ENCODE assay signal across 9 cellular contexts in genomic region chr19:46904114-46905060, GRCh38. TPM values are rescaled to one million over a fixed set of nuclear protein-coding genes. Genes with fewer than 3 reads are reported as not detected.
DNase-seq lines count a peak whose midpoint lies in the region; ATAC-seq and TF ChIP-seq lines count a peak whose summit lies in the region.
"Had no signal": no experiment of that assay in that cellular context is flagged by ENCODE, and none has a peak within 500 bp of the region (broad histone marks: within the 10 kb centered on the region; RNA-seq: fewer than 3 reads in every experiment).

No MANE protein-coding gene starts in this region.

- H3K9me3 ChIP-seq in CD4-positive, alpha-beta memory T cell (ENCODE audit: control insufficient read depth in 1 of 2, low read length in 2 of 2), result no peaks in the 10 kb centered on the region
- no peaks in the 10 kb centered on the region for H3K9me3 ChIP-seq in SJSA1 (replicated peaks)

- H3K27ac ChIP-seq in CD4-positive, alpha-beta memory T cell (ENCODE audit: low read depth, low read length), result no peak overlapping the region
- H3K27ac ChIP-seq in SJSA1, result peak overlapping the region; percentile 10

- H3K4me3 Mint-ChIP-seq in CD4-positive, alpha-beta memory T cell, result peak overlapping the region in 1 of 8 donors; percentile 36
- H3K4me3 Mint-ChIP-seq: stimulated activated naive CD8-positive, alpha-beta T cell treated with anti-CD3 and anti-CD28 coated beads, Interleukin-15, Interleukin-2, amounts not matched to agents 100 ng/mL and 50 ng/mL, for 24 hours had no signal

- H3K4me1 ChIP-seq in CD4-positive, alpha-beta memory T cell (ENCODE audit: insufficient read depth, low read length), result peaks cover 48% of the 10 kb centered on the region
- H3K4me1 ChIP-seq in SJSA1 (replicated peaks), result peaks cover 40% of the 10 kb centered on the region

- intact Hi-C loops in CD4-positive, alpha-beta memory T cell (cut with micrococcal nuclease), result no loop called here

- H3K27me3 ChIP-seq in CD4-positive, alpha-beta memory T cell (ENCODE audit: insufficient read depth, low read length), result no peaks in the 10 kb centered on the region
- no peaks in the 10 kb centered on the region for H3K27me3 ChIP-seq in SJSA1 (replicated peaks)

- CTCF ChIA-PET in CD4-positive, alpha-beta memory T cell (lab: Charles Lee; ENCODE audit: partially characterized antibody), result interaction anchor here (0.7 to 1.2 kb wide), 2 partner anchors 109 to 1032 kb away, joined by 3 read pairs; no protein-coding TSS in a partner anchor

- peaks cover 44 to 68% (median 54%) of the 10 kb centered on the region in 4 donors for H3K4me1 Mint-ChIP-seq in CD4-positive, alpha-beta memory T cell

- POLR2A ChIA-PET in CD4-positive, alpha-beta memory T cell (lab: Charles Lee; ENCODE audit: partially characterized antibody), result interaction anchor here (0.9 kb wide), 1 partner anchor 84 kb away, joined by 3 read pairs; no protein-coding TSS in a partner anchor

- no peaks in the 10 kb centered on the region for H3K9me3 Mint-ChIP-seq in CD4-positive, alpha-beta memory T cell
- H3K9me3 Mint-ChIP-seq: stimulated activated naive CD8-positive, alpha-beta T cell treated with anti-CD3 and anti-CD28 coated beads, Interleukin-15, Interleukin-2, amounts not matched to agents 100 ng/mL and 50 ng/mL, for 24 hours had no signal

- no peaks in the 10 kb centered on the region for H3K36me3 ChIP-seq in CD4-positive, alpha-beta memory T cell (ENCODE audit: insufficient read depth, low read length)
- H3K36me3 ChIP-seq in SJSA1, result 0 out of 2 replicates have a peak, but pooled peaks cover 4% of the 10 kb centered on the region

- no peak for TF ChIP-seq CTCF in fibroblast of the aortic adventitia (IDR thresholded peaks at IDR 0.05; ENCODE audit: insufficient read depth, low read length)
- TF ChIP-seq CTCF in omental fat pad (IDR thresholded peaks at IDR 0.05), result no peak

- no peak overlapping the region for H3K4me3 ChIP-seq in CD4-positive, alpha-beta memory T cell (ENCODE audit: low read length in 2 of 2)
- no peak overlapping the region for H3K4me3 ChIP-seq in SJSA1
- H3K4me3 ChIP-seq in fibroblast of the aortic adventitia (ENCODE audit: low read depth, low read length), result no peak overlapping the region

- H3K27ac Mint-ChIP-seq in CD4-positive, alpha-beta memory T cell, result peak overlapping the region in 6 of 7 donors; percentile 18 to 69 (median 34)
- H3K27ac Mint-ChIP-seq: stimulated activated naive CD8-positive, alpha-beta T cell treated with anti-CD3 and anti-CD28 coated beads, Interleukin-15, Interleukin-2, amounts not matched to agents 100 ng/mL and 50 ng/mL, for 24 hours had no signal

- no peak for DNase-seq in CD4-positive, alpha-beta memory T cell
- peak in 1 of 2 experiments; percentile 37 for DNase-seq in SJSA1 (ENCODE audit: low read depth in 1 of 2, low spot score in 2 of 2)
- DNase-seq in fibroblast of the aortic adventitia (ENCODE audit: low read depth), result peak; percentile 91
- DNase-seq in omental fat pad (ENCODE audit: low spot score), result no peak
- no peak for DNase-seq in activated T-cell treated with anti-CD3 and anti-CD28 coated beads, Interleukin-2, amount 50 U/mL, for 1 hour
- DNase-seq in NCI-H526 (lab: John Stamatoyannopoulos, UW), result no peak
- DNase-seq in activated CD8-positive, alpha-beta memory T cell treated with anti-CD3 and anti-CD28 coated beads for 24 hours, result no peak

- no peaks in the 10 kb centered on the region for H3K27me3 Mint-ChIP-seq in CD4-positive, alpha-beta memory T cell
- H3K27me3 Mint-ChIP-seq: stimulated activated naive CD8-positive, alpha-beta T cell treated with anti-CD3 and anti-CD28 coated beads, Interleukin-15, Interleukin-2, amounts not matched to agents 100 ng/mL and 50 ng/mL, for 24 hours had no signal

- ATAC-seq in omental fat pad (ENCODE audit: low FRiP score) (peak; percentile 12), GM21360 (IDR thresholded peaks at IDR 0.05; ENCODE audit: unreplicated experiment) (no peak)

- H3K36me3 Mint-ChIP-seq in CD4-positive, alpha-beta memory T cell, result peaks cover 0 to 7% of the 10 kb centered on the region in 2 donors

RNA-seq across cellular contexts. Expression of gene ARHGAP35, which starts 43.6 kb away (rescaled TPM):
- 10 to 100 TPM; 47.5 to 49.0 TPM for total RNA-seq in CD4-positive, alpha-beta memory T cell
- polyA plus RNA-seq in CD4-positive, alpha-beta memory T cell, result 10 to 100 TPM in 1 of 2 donors, 1 to 10 TPM in 1; 1.1 to 10.6 TPM
- 17.7 and 24.7 TPM in 2 replicates for total RNA-seq in SJSA1 (2014; rRNA removed; shearing (Covaris generic))
- total RNA-seq in fibroblast of the aortic adventitia (ENCODE audit: low replicate concordance) (48.7 and 61.3 TPM in 2 replicates), omental fat pad (10 to 100 TPM; 30.1 to 45.2 (median 37.2) TPM)

RNA-seq across cellular contexts. Expression of gene AP2S1, which starts 53.7 kb away (rescaled TPM):
- total RNA-seq in CD4-positive, alpha-beta memory T cell, result 10 to 100 TPM; 40.7 to 42.1 TPM
- polyA plus RNA-seq in CD4-positive, alpha-beta memory T cell, result 10 to 100 TPM; 62.4 to 67.6 TPM
- total RNA-seq in SJSA1 (2014; rRNA removed; shearing (Covaris generic)), result 286 and 304 TPM in 2 replicates
- total RNA-seq in fibroblast of the aortic adventitia (ENCODE audit: low replicate concordance) (113 and 159 TPM in 2 replicates), omental fat pad (100 to 1,000 TPM in 3 of 4 donors, 10 to 100 TPM in 1; 96.6 to 166 (median 132) TPM)
